ENCODE assay signal across 2 cellular contexts in the genomic region with DNA sequence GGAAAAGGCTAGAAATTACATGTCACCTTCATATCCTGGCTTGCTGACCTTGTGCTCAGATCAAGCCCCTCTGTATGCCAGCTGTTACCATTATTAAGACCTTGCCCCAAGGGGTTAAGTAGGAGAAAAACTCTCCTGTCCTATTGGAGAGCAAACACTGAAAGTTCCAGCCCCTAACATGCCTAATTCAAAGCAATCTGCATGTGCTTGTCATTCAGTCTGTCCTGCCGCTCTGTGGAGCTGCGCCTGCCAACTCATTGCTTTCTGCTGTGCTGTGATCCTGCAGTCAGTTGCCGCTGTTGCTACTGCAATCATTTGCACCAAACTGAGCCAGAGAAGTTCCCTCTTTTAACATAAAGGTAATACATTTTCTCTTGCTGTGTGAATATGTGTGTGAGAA.
TF ChIP-seq lines count a peak whose summit lies in the region.

No MANE protein-coding gene starts in this region.

TF ChIP-seq in H1, 55 proteins besides CTCF, POLR2A, EP300 and RAD21 (continued from another document):
- peak; percentile 69; the same call in 1 of the 2 replicates for TF ChIP-seq POLR2AphosphoS5 (IDR thresholded peaks at IDR 0.05; ENCODE audit: low read depth, low read length)
- TF ChIP-seq SIN3A (conservative IDR thresholded peaks at IDR 0.05 in 1 of 2, IDR thresholded peaks at IDR 0.05 in 1 of 2; ENCODE audit: low read depth in 1 of 2, low read length in 2 of 2) = peak; percentile 38 to 82; a peak in 2 of 4 replicates
- TF ChIP-seq JUND (IDR thresholded peaks at IDR 0.05; ENCODE audit: low read length) = peak; percentile 36; the same call in 1 of the 2 replicates
- no peak for TF ChIP-seq RNF2 (IDR thresholded peaks at IDR 0.05; ENCODE audit: borderline replicate concordance, low read depth, low read length, missing control alignments, poor library complexity, severe bottlenecking)
- peak; percentile 78 for TF ChIP-seq CHD7 (IDR thresholded peaks at IDR 0.05; ENCODE audit: insufficient replicate concordance, low read length)
- TF ChIP-seq MAFK (IDR thresholded peaks at IDR 0.05; ENCODE audit: low read depth, low read length) = peak; percentile 58; the same call in 1 of the 2 replicates
- no peak for TF ChIP-seq SUZ12 (IDR thresholded peaks at IDR 0.05; ENCODE audit: low read length)
- TF ChIP-seq TBP (IDR thresholded peaks at IDR 0.05; ENCODE audit: low read depth, low read length) = peak; percentile 66
- TF ChIP-seq ZNF274 (IDR thresholded peaks at IDR 0.05; ENCODE audit: borderline replicate concordance, extremely low read depth, low read length) = no peak
- peak; percentile 82 for TF ChIP-seq MAX (IDR thresholded peaks at IDR 0.05)
- TF ChIP-seq TAF1 (IDR thresholded peaks at IDR 0.05; ENCODE audit: low read depth, low read length) = peak; percentile 77

TF ChIP-seq in HepG2, 621 proteins besides CTCF, POLR2A, EP300 and RAD21 (continued from another document):
- no peak for TF ChIP-seq MEIS2 (CRISPR knock-in tag; IDR thresholded peaks at IDR 0.05)
- no peak for TF ChIP-seq NFYB (CRISPR knock-in tag; IDR thresholded peaks at IDR 0.05)
- peak; percentile 86 for TF ChIP-seq ZNF652 (CRISPR knock-in tag; IDR thresholded peaks at IDR 0.05; ENCODE audit: borderline replicate concordance, low read depth)
- TF ChIP-seq AGO2 (optimal IDR thresholded peaks at IDR 0.05; ENCODE audit: low read depth, low read length) = no peak
- 0 out of 2 replicates have a peak, but pooled peaks have one; percentile 31 for TF ChIP-seq ZNF331 (CRISPR knock-in tag; IDR thresholded peaks at IDR 0.05)
- TF ChIP-seq ZFAT (CRISPR knock-in tag; conservative IDR thresholded peaks at IDR 0.05) = no peak
- no peak for TF ChIP-seq ARNT2 (CRISPR knock-in tag; IDR thresholded peaks at IDR 0.05; ENCODE audit: low read depth)
- TF ChIP-seq ZNF251 (CRISPR knock-in tag; IDR thresholded peaks at IDR 0.05) = no peak
- TF ChIP-seq, protein P1, sequence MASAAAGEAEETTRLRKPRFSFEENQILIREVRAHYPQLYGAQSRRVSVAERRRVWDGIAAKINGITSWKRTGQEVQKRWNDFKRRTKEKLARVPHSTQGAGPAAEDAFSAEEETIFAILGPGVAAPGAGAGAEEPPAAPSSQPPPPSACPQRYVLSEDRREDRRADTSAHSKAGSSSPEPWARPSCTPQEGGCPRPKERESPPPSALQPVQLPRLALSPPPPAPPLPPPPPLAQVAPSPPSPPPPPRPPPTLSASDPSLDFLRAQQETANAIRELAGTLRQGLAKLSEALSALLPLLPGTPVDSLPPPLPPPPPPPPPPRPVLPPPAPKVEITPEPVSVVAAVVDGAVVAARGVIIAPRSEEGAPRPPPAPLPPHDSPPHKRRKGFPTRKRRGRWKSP (CRISPR knock-in tag; IDR thresholded peaks at IDR 0.05) = no peak
- TF ChIP-seq RERE (CRISPR knock-in tag; IDR thresholded peaks at IDR 0.05; ENCODE audit: low read depth) = no peak
- TF ChIP-seq TOPORS (CRISPR knock-in tag; IDR thresholded peaks at IDR 0.05) = no peak
- TF ChIP-seq SALL1 (CRISPR knock-in tag; IDR thresholded peaks at IDR 0.05) = 0 out of 2 replicates have a peak, but pooled peaks have one; percentile 27
- TF ChIP-seq ZNF17 (CRISPR knock-in tag; IDR thresholded peaks at IDR 0.05) = no peak
- no peak for TF ChIP-seq ZFY (CRISPR knock-in tag; IDR thresholded peaks at IDR 0.05)
- no peak for TF ChIP-seq ZNF780A (CRISPR knock-in tag; IDR thresholded peaks at IDR 0.05)
- TF ChIP-seq ZFP36L1 (CRISPR knock-in tag; IDR thresholded peaks at IDR 0.05) = no peak
- no peak for TF ChIP-seq ZNF570 (CRISPR knock-in tag; IDR thresholded peaks at IDR 0.05; ENCODE audit: borderline replicate concordance)
- no peak for TF ChIP-seq ZFX (CRISPR knock-in tag; IDR thresholded peaks at IDR 0.05; ENCODE audit: low read depth)
- TF ChIP-seq, protein P2, sequence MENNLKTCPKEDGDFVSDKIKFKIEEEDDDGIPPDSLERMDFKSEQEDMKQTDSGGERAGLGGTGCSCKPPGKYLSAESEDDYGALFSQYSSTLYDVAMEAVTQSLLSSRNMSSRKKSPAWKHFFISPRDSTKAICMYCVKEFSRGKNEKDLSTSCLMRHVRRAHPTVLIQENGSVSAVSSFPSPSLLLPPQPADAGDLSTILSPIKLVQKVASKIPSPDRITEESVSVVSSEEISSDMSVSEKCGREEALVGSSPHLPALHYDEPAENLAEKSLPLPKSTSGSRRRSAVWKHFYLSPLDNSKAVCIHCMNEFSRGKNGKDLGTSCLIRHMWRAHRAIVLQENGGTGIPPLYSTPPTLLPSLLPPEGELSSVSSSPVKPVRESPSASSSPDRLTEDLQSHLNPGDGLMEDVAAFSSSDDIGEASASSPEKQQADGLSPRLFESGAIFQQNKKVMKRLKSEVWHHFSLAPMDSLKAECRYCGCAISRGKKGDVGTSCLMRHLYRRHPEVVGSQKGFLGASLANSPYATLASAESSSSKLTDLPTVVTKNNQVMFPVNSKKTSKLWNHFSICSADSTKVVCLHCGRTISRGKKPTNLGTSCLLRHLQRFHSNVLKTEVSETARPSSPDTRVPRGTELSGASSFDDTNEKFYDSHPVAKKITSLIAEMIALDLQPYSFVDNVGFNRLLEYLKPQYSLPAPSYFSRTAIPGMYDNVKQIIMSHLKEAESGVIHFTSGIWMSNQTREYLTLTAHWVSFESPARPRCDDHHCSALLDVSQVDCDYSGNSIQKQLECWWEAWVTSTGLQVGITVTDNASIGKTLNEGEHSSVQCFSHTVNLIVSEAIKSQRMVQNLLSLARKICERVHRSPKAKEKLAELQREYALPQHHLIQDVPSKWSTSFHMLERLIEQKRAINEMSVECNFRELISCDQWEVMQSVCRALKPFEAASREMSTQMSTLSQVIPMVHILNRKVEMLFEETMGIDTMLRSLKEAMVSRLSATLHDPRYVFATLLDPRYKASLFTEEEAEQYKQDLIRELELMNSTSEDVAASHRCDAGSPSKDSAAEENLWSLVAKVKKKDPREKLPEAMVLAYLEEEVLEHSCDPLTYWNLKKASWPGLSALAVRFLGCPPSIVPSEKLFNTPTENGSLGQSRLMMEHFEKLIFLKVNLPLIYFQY (CRISPR knock-in tag; IDR thresholded peaks at IDR 0.05; ENCODE audit: borderline replicate concordance) = no peak
- TF ChIP-seq TSC22D2 (CRISPR knock-in tag; IDR thresholded peaks at IDR 0.05; ENCODE audit: borderline replicate concordance) = no peak
- TF ChIP-seq RORA (CRISPR knock-in tag; IDR thresholded peaks at IDR 0.05) = no peak
- TF ChIP-seq, protein P3, sequence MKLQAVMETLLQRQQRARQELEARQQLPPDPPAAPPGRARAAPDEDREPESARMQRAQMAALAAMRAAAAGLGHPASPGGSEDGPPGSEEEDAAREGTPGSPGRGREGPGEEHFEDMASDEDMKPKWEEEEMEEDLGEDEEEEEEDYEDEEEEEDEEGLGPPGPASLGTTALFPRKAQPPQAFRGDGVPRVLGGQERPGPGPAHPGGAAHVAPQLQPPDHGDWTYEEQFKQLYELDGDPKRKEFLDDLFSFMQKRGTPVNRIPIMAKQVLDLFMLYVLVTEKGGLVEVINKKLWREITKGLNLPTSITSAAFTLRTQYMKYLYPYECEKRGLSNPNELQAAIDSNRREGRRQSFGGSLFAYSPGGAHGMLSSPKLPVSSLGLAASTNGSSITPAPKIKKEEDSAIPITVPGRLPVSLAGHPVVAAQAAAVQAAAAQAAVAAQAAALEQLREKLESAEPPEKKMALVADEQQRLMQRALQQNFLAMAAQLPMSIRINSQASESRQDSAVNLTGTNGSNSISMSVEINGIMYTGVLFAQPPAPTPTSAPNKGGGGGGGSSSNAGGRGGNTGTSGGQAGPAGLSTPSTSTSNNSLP (IDR thresholded peaks at IDR 0.05; ENCODE audit: low read depth, low read length) = 0 out of 2 replicates have a peak, but pooled peaks have one; percentile 8
- no peak for TF ChIP-seq HMG20B (CRISPR knock-in tag; conservative IDR thresholded peaks at IDR 0.05)
- TF ChIP-seq ZMYM4 (CRISPR knock-in tag; IDR thresholded peaks at IDR 0.05) = peak; percentile 52
- TF ChIP-seq ZNF292 (CRISPR knock-in tag; IDR thresholded peaks at IDR 0.05; ENCODE audit: borderline replicate concordance, low read depth) = peak; percentile 81; the same call in 1 of the 2 replicates
- TF ChIP-seq ZNF33B (CRISPR knock-in tag; IDR thresholded peaks at IDR 0.05) = no peak
- no peak for TF ChIP-seq SOX13 (IDR thresholded peaks at IDR 0.05)
- TF ChIP-seq SOX13 (CRISPR knock-in tag; conservative IDR thresholded peaks at IDR 0.05 in 1 of 2, IDR thresholded peaks at IDR 0.05 in 1 of 2) = no peak
- TF ChIP-seq, protein P4, sequence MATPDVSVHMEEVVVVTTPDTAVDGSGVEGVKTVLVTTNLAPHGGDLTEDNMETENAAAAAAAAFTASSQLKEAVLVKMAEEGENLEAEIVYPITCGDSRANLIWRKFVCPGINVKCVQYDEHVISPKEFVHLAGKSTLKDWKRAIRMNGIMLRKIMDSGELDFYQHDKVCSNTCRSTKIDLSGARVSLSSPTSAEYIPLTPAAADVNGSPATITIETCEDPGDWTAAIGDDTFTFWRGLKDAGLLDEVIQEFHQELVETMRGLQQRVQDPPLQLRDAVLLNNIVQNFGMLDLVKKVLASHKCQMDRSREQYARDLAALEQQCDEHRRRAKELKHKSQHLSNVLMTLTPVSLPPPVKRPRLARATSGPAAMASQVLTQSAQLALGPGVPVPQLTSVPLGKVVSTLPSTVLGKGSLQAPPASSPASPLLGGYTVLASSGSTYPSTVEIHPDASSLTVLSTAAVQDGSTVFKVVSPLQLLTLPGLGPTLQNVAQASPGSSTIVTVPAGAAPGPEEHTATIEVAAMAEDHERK (CRISPR knock-in tag; IDR thresholded peaks at IDR 0.05; ENCODE audit: low read depth) = no peak
- no peak for TF ChIP-seq JUND (CRISPR knock-in tag; IDR thresholded peaks at IDR 0.05)
- TF ChIP-seq ZBTB20 (CRISPR knock-in tag; IDR thresholded peaks at IDR 0.05; ENCODE audit: borderline replicate concordance, low read depth) = no peak
- no peak for TF ChIP-seq ELK4 (CRISPR knock-in tag; IDR thresholded peaks at IDR 0.05; ENCODE audit: borderline replicate concordance)
- TF ChIP-seq KMT2A (CRISPR knock-in tag; IDR thresholded peaks at IDR 0.05) = 0 out of 2 replicates have a peak, but pooled peaks have one; percentile 32
